12 cellular contexts compared by ENCODE assay signal in the genomic region with DNA sequence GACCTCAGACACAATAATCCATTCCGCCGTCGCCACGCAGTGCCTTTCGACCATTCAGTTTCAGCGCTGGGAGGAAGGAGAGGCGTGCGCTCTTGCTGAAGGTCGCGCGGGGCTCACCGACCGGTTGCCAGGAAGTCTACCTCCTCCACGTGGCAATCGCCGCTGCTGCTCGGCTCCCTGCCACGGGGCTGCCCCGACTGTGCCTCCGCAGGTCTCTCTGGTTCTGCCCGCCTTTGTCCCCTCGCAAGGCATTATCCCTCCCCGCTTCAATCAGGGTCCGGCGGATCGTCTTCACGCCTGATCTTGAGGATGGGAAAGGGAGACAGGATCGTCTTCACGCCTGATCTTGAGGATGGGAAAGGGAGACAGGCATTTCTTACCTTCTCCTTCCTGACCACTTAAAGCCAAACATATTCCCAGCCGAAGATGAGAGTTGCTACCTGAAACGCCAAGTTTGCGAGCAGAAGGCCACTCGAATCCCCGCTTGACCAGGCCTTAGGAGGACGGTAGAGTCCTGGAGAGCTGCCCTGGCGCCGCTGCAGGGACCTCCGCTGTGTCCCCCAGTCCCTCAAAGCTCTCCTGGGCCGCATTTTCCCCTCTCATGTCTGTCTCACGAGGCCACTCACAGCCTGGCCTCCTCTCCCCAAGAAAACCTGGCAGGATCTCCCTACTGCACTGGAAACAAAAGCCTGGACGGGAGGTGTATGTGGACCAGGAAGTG. TPM values are rescaled to one million over a fixed set of nuclear protein-coding genes. Genes with fewer than 3 reads are reported as not detected.
DNase-seq lines count a peak whose midpoint lies in the region; ATAC-seq and TF ChIP-seq lines count a peak whose summit lies in the region.
"Had no signal": no experiment of that assay in that cellular context is flagged by ENCODE, and none has a peak within 500 bp of the region (broad histone marks: within the 10 kb centered on the region; RNA-seq: fewer than 3 reads in every experiment).

No MANE protein-coding gene starts in this region.

- no peaks in the 10 kb centered on the region for H4K20me1 ChIP-seq in GM23338 (replicated peaks; ENCODE audit: insufficient read depth)

- no peaks in the 10 kb centered on the region for H3K79me2 ChIP-seq in GM23338 (replicated peaks; ENCODE audit: insufficient read depth)

- no peaks in the 10 kb centered on the region for H3K27me3 ChIP-seq in CD4-positive, alpha-beta memory T cell (ENCODE audit: insufficient read depth, low read length)
- 0 out of 2 replicates have a peak, but pooled peaks cover 5% of the 10 kb centered on the region for H3K27me3 ChIP-seq in GM23338 (ENCODE audit: insufficient read depth)
- H3K27me3 ChIP-seq in naive thymus-derived CD4-positive, alpha-beta T cell (ENCODE audit: control insufficient read depth in 2 of 2, insufficient read depth in 2 of 2, low read length in 2 of 2) = no peaks in the 10 kb centered on the region
- H3K27me3 ChIP-seq: adrenal gland had no signal

- POLR2A ChIA-PET in CD4-positive, alpha-beta memory T cell (lab: Charles Lee; ENCODE audit: partially characterized antibody) = no interaction called here
- POLR2A ChIA-PET in naive thymus-derived CD4-positive, alpha-beta T cell (lab: Charles Lee) = no interaction called here

- no peaks in the 10 kb centered on the region for H3K9me3 ChIP-seq in CD4-positive, alpha-beta memory T cell (ENCODE audit: control insufficient read depth in 1 of 2, low read length in 2 of 2)
- H3K9me3 ChIP-seq in naive thymus-derived CD4-positive, alpha-beta T cell (ENCODE audit: control insufficient read depth in 2 of 3, low read length in 3 of 3) = no peaks in the 10 kb centered on the region
- H3K9me3 ChIP-seq: adrenal gland had no signal

- H3F3A ChIP-seq in GM23338 (replicated peaks; ENCODE audit: low read depth) = no peaks in the 10 kb centered on the region

- no peaks in the 10 kb centered on the region for H3K9me3 Mint-ChIP-seq in CD4-positive, alpha-beta memory T cell
- H3K9me3 Mint-ChIP-seq in GM23338 = no peaks in the 10 kb centered on the region; the same call in 2 of the 3 replicates
- no peaks in the 10 kb centered on the region for H3K9me3 Mint-ChIP-seq in activated T-helper 17 cell treated with anti-CD3 and anti-CD28 coated beads, Interleukin-2, amount 50 U/mL, for 72 hours
- peaks cover 0 to 1% (median 0%) of the 10 kb centered on the region in 11 donors for H3K9me3 Mint-ChIP-seq in naive thymus-derived CD4-positive, alpha-beta T cell
- H3K9me3 Mint-ChIP-seq: T-helper 2 cell treated with Interferon-gamma antibody and Interleukin-4, amounts not matched to agents 5 μg/mL and 100 μg/mL, for 36 hours had no signal

- H3K4me3 Mint-ChIP-seq in CD4-positive, alpha-beta memory T cell = peak overlapping the region in 5 of 8 donors; percentile 18 to 62 (median 59)
- H3K4me3 Mint-ChIP-seq in GM23338 = no peak overlapping the region
- peak overlapping the region; percentile 20 for H3K4me3 Mint-ChIP-seq in activated T-helper 17 cell treated with anti-CD3 and anti-CD28 coated beads, Interleukin-2, amount 50 U/mL, for 72 hours
- H3K4me3 Mint-ChIP-seq in naive thymus-derived CD4-positive, alpha-beta T cell = peak overlapping the region in 7 of 10 donors; percentile 40 to 69 (median 66)
- H3K4me3 Mint-ChIP-seq: T-helper 2 cell treated with Interferon-gamma antibody and Interleukin-4, amounts not matched to agents 5 μg/mL and 100 μg/mL, for 36 hours had no signal

- H3K4me3 ChIP-seq in CD4-positive, alpha-beta memory T cell (ENCODE audit: low read length in 2 of 2) = no peak overlapping the region
- H3K4me3 ChIP-seq in GM23338 = no peak overlapping the region
- H3K4me3 ChIP-seq in naive thymus-derived CD4-positive, alpha-beta T cell (ENCODE audit: low read length) = no peak overlapping the region
- H3K4me3 ChIP-seq: adrenal gland had no signal

- peaks cover 5 to 22% (median 13%) of the 10 kb centered on the region in 4 donors for H3K4me1 Mint-ChIP-seq in CD4-positive, alpha-beta memory T cell
- H3K4me1 Mint-ChIP-seq in GM23338 = peaks cover 18% of the 10 kb centered on the region
- peaks cover 4% of the 10 kb centered on the region for H3K4me1 Mint-ChIP-seq in activated T-helper 17 cell treated with anti-CD3 and anti-CD28 coated beads, Interleukin-2, amount 50 U/mL, for 72 hours
- peaks cover 0 to 28% (median 10%) of the 10 kb centered on the region in 7 donors for H3K4me1 Mint-ChIP-seq in naive thymus-derived CD4-positive, alpha-beta T cell

- no peak for TF ChIP-seq CTCF in GM23338 (conservative IDR thresholded peaks at IDR 0.05; ENCODE audit: low read depth in 2 of 2)

- peak overlapping the region; percentile 44; the same call in 1 of the 2 replicates for H3K4me2 ChIP-seq in GM23338

- no peaks in the 10 kb centered on the region for H3K36me3 ChIP-seq in CD4-positive, alpha-beta memory T cell (ENCODE audit: insufficient read depth, low read length)
- H3K36me3 ChIP-seq in GM23338 (ENCODE audit: insufficient read depth) = no peaks in the 10 kb centered on the region
- no peaks in the 10 kb centered on the region for H3K36me3 ChIP-seq in naive thymus-derived CD4-positive, alpha-beta T cell (ENCODE audit: control insufficient read depth in 2 of 3, insufficient read depth in 3 of 3, low read length in 3 of 3)
- H3K36me3 ChIP-seq: adrenal gland had no signal

- no peaks in the 10 kb centered on the region for H3K9me2 ChIP-seq in GM23338 (ENCODE audit: insufficient read depth)

- H3K27ac Mint-ChIP-seq in CD4-positive, alpha-beta memory T cell = no peak overlapping the region
- no peak overlapping the region for H3K27ac Mint-ChIP-seq in GM23338
- H3K27ac Mint-ChIP-seq in activated T-helper 17 cell treated with anti-CD3 and anti-CD28 coated beads, Interleukin-2, amount 50 U/mL, for 72 hours = no peak overlapping the region
- peak overlapping the region in 1 of 9 donors; percentile 46 for H3K27ac Mint-ChIP-seq in naive thymus-derived CD4-positive, alpha-beta T cell
- H3K27ac Mint-ChIP-seq: T-helper 2 cell treated with Interferon-gamma antibody and Interleukin-4, amounts not matched to agents 5 μg/mL and 100 μg/mL, for 36 hours had no signal

- in situ Hi-C loops in ACHN (cut with HindIII; ENCODE audit: low pct_ligation_motif_present, low pct_unique_long_range_greater_than_20kb, low sequenced_read_pairs) = loop anchor here (25.0 kb wide), 1 partner anchor 125 kb away; no protein-coding TSS in a partner anchor

- peaks cover 12% of the 10 kb centered on the region for H3K4me1 ChIP-seq in CD4-positive, alpha-beta memory T cell (ENCODE audit: insufficient read depth, low read length)
- H3K4me1 ChIP-seq in GM23338 (ENCODE audit: insufficient read depth) = peaks cover 5% of the 10 kb centered on the region; the same call in 1 of the 2 replicates
- H3K4me1 ChIP-seq in naive thymus-derived CD4-positive, alpha-beta T cell (ENCODE audit: control insufficient read depth in 2 of 2, insufficient read depth in 2 of 2, low read length in 2 of 2) = no peaks in the 10 kb centered on the region

- intact Hi-C loops in CD4-positive, alpha-beta memory T cell (cut with micrococcal nuclease) = no loop called here
- intact Hi-C loops in naive thymus-derived CD4-positive, alpha-beta T cell (cut with micrococcal nuclease) = no loop called here

- H3K36me3 Mint-ChIP-seq in CD4-positive, alpha-beta memory T cell = no peaks in the 10 kb centered on the region
- H3K36me3 Mint-ChIP-seq in GM23338 (ENCODE audit: low read depth) = no peaks in the 10 kb centered on the region
- no peaks in the 10 kb centered on the region for H3K36me3 Mint-ChIP-seq in activated T-helper 17 cell treated with anti-CD3 and anti-CD28 coated beads, Interleukin-2, amount 50 U/mL, for 72 hours (ENCODE audit: low read depth)
- no peaks in the 10 kb centered on the region for H3K36me3 Mint-ChIP-seq in naive thymus-derived CD4-positive, alpha-beta T cell

- H3K27me3 Mint-ChIP-seq in CD4-positive, alpha-beta memory T cell = peaks cover 10 to 12% of the 10 kb centered on the region in 2 donors
- peaks cover 6% of the 10 kb centered on the region for H3K27me3 Mint-ChIP-seq in GM23338 (ENCODE audit: insufficient read depth, low read depth, poor library complexity)
- H3K27me3 Mint-ChIP-seq in activated T-helper 17 cell treated with anti-CD3 and anti-CD28 coated beads, Interleukin-2, amount 50 U/mL, for 72 hours = peaks cover under 1% of the 10 kb centered on the region
- peaks cover 0 to 26% (median 0%) of the 10 kb centered on the region in 5 donors for H3K27me3 Mint-ChIP-seq in naive thymus-derived CD4-positive, alpha-beta T cell

- peak overlapping the region; percentile 70; the same call in 1 of the 2 replicates for H2AFZ ChIP-seq in GM23338

- peak in 2 of 5 donors; percentile 9 to 11 for DNase-seq in CD4-positive, alpha-beta memory T cell
- DNase-seq in GM23338 (ENCODE audit: low spot score) (no peak), HT-29 (ENCODE audit: low spot score) (no peak), NCI-H1105 treated with DMSO at 0.1 percent for 48 hours (lab: John Stamatoyannopoulos, UW) (no peak), inferior parietal cortex (ENCODE audit: extremely low spot score) (no peak), ACHN (no peak)
- DNase-seq in naive thymus-derived CD4-positive, alpha-beta T cell = peak in 3 of 9 donors; percentile 2 to 16 (median 10)

- ATAC-seq in GM23338 = no peak
- peak; percentile 28 for ATAC-seq in activated T-helper 17 cell treated with anti-CD3 and anti-CD28 coated beads, Interleukin-2, amount 50 U/mL, for 72 hours (replicated peaks)
- no peak for ATAC-seq in naive thymus-derived CD4-positive, alpha-beta T cell

- CTCF ChIA-PET in CD4-positive, alpha-beta memory T cell (lab: Charles Lee; ENCODE audit: partially characterized antibody) = interaction anchor here (0.6 to 9.9 kb wide), 8 partner anchors 8 to 1345 kb away, joined by 3 to 112 read pairs (median 4); no protein-coding TSS in a partner anchor
- CTCF ChIA-PET in naive thymus-derived CD4-positive, alpha-beta T cell (lab: Charles Lee) = interaction anchor here (0.6 to 2.0 kb wide), 6 partner anchors 15 to 1065 kb away, joined by 3 to 14 read pairs (median 5); no protein-coding TSS in a partner anchor

- H3K27ac ChIP-seq in CD4-positive, alpha-beta memory T cell (ENCODE audit: low read depth, low read length) = no peak overlapping the region
- H3K27ac ChIP-seq in GM23338 (ENCODE audit: low read depth) = no peak overlapping the region
- no peak overlapping the region for H3K27ac ChIP-seq in naive thymus-derived CD4-positive, alpha-beta T cell (ENCODE audit: low read depth, low read length)
- H3K27ac ChIP-seq: adrenal gland had no signal

TF ChIP-seq in GM23338, 12 proteins besides CTCF, POLR2A, EP300 and RAD21 (continues in another document):
- TF ChIP-seq EZH2 (IDR thresholded peaks at IDR 0.05; ENCODE audit: low read depth, unreplicated experiment) (no peak), ZNF331 (CRISPR knock-in tag; IDR thresholded peaks at IDR 0.05; ENCODE audit: low read depth) (no peak)

RNA-seq across cellular contexts. Expression of a gene that starts 4.3 kb away (rescaled TPM):
- not detected for total RNA-seq in CD4-positive, alpha-beta memory T cell
- polyA plus RNA-seq in CD4-positive, alpha-beta memory T cell = not detected
- total RNA-seq in GM23338 (2014; rRNA removed; shearing (Covaris generic)) = 0.21 and 0.23 TPM in 2 replicates
- 0.26 TPM in 1 of 2 replicates, not detected in the other for polyA plus RNA-seq in GM23338 (2016; fragmentation: Nextera tagmentation; extraction: Ambion mirVana)
- total RNA-seq in activated T-helper 17 cell treated with anti-CD3 and anti-CD28 coated beads, Interleukin-2, amount 50 U/mL, for 72 hours = not detected
- not detected for total RNA-seq in naive thymus-derived CD4-positive, alpha-beta T cell
- polyA plus RNA-seq in naive thymus-derived CD4-positive, alpha-beta T cell = under 1 TPM in 1 of 2 donors, not detected in 1; 0.26 TPM
- not detected in 2 replicates for total RNA-seq in HT-29 (2014; rRNA removed; shearing (Covaris generic))
- total RNA-seq: NCI-H460, RPMI7951 had no signal
- polyA plus RNA-seq: adrenal gland had no signal
